Comparison of ENCODE assay signal across 8 cellular contexts in the genomic region with DNA sequence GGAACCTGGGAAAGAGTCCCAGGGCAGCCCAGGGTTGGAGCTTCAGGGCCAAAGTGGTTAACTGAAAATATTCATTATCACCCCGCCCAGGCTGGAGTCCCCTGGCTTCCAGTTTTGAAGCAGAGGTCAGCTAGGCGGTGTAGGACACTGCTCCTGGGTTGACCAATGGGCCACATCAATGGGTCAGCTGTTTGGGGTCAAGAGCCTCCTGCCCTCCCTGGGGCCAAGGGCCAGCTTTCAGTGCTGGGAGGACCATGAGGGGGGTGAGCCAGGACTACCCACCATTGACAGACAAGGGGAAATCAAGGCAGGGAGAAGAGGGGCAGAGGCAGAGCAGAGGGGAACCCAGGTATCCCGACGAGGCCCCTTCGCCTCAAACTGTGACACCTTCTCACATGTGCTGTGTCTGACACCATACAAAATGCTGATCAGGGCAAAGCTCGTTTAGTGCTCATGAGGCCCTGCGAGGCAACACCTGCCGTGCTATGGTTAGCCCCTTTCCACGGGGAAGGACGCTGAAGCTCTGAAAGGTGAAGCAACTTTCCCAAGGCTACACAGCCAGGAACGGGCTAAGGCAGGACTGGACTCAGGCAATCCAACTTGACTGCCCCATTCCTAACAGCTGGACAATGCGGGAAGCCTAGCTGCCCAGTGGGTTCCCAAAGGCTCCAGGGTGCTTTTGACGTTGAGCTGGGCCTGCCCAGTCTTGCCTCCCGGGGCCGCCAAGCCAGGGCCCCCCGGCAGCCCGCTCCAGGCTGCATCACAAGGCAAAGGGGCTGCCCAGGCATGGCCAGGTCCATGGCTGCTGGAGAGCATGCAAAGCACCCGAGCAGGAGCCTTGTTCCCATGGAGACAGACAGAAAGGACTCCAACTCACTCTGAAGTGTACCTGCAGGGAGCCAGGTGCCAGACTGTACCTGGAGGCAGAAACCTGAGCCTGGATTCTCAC. TPM values are rescaled to one million over a fixed set of nuclear protein-coding genes. Genes with fewer than 3 reads are reported as not detected.
A peak's percentile ranks its signal among the peaks of the same experiment; 100 is the strongest.
DNase-seq lines count a peak whose midpoint lies in the region; ATAC-seq and TF ChIP-seq lines count a peak whose summit lies in the region.

No MANE protein-coding gene starts in this region.

- peak overlapping the region; percentile 62 for H3K4me2 ChIP-seq in OCI-LY7 (ENCODE audit: low read length)

- H3K36me3 ChIP-seq in OCI-LY7 (ENCODE audit: insufficient read depth, low read length): no peaks in the 10 kb centered on the region

- DNase-seq in activated CD4-positive, CD25-positive, alpha-beta regulatory T cell treated with anti-CD3 and anti-CD28 coated beads, Interleukin-2, amount 50 U/mL, for 72 hours: peak; percentile 29
- DNase-seq in OCI-LY7 (ENCODE audit: low spot score): no peak
- DNase-seq in foreskin keratinocyte: no peak
- DNase-seq in stimulated activated naive CD8-positive, alpha-beta T cell treated with anti-CD3 and anti-CD28 coated beads, Interleukin-15, amount 100 ng/mL, for 72 hours: no peak
- DNase-seq in hepatic stellate cell (ENCODE audit: low spot score): no peak
- no peak for DNase-seq in cerebellar cortex (ENCODE audit: low spot score)
- no peak for DNase-seq in activated CD4-positive, alpha-beta T cell treated with anti-CD3 and anti-CD28 coated beads, Interleukin-2, amount 50 U/mL, for 4 hours

- H3K27ac Mint-ChIP-seq in stimulated activated naive CD8-positive, alpha-beta T cell treated with anti-CD3 and anti-CD28 coated beads, Interleukin-15, amount 100 ng/mL, for 72 hours: peak overlapping the region; percentile 19 to 61

- TF ChIP-seq CTCF in OCI-LY7 (conservative IDR thresholded peaks at IDR 0.05; ENCODE audit: low read length) (no peak), foreskin keratinocyte (conservative IDR thresholded peaks at IDR 0.05) (no peak)

- H3K79me2 ChIP-seq in OCI-LY7 (ENCODE audit: insufficient read depth, low read depth, low read length): no peaks in the 10 kb centered on the region

- H3K9me2 ChIP-seq in OCI-LY7 (ENCODE audit: insufficient read depth, low read length): no peaks in the 10 kb centered on the region

- peaks cover 76% of the 10 kb centered on the region for H3K4me1 Mint-ChIP-seq in stimulated activated naive CD8-positive, alpha-beta T cell treated with anti-CD3 and anti-CD28 coated beads, Interleukin-15, amount 100 ng/mL, for 72 hours

- H3K4me3 ChIP-seq in OCI-LY7 (ENCODE audit: low read depth, low read length, poor library complexity, severe bottlenecking): no peak overlapping the region

- H4K20me1 ChIP-seq in OCI-LY7 (ENCODE audit: insufficient read depth, low read length): no peaks in the 10 kb centered on the region

- no peaks in the 10 kb centered on the region for H3K27me3 Mint-ChIP-seq in stimulated activated naive CD8-positive, alpha-beta T cell treated with anti-CD3 and anti-CD28 coated beads, Interleukin-15, amount 100 ng/mL, for 72 hours

- intact Hi-C loops in OCI-LY7 (cut with micrococcal nuclease; ENCODE audit: unreplicated experiment): no loop called here

- H3K27ac ChIP-seq in OCI-LY7 (ENCODE audit: low read depth, low read length, poor library complexity, severe bottlenecking) (no peak overlapping the region), foreskin keratinocyte (no peak overlapping the region)

- no peak overlapping the region; the same call in 1 of the 2 replicates for H2AFZ ChIP-seq in OCI-LY7 (ENCODE audit: low read length)

- no peak for ATAC-seq in activated CD4-positive, CD25-positive, alpha-beta regulatory T cell treated with anti-CD3 and anti-CD28 coated beads, Interleukin-2, amount 50 U/mL, for 24 hours
- ATAC-seq in foreskin keratinocyte: peak; percentile 87
- no peak for ATAC-seq in stimulated activated naive CD8-positive, alpha-beta T cell treated with anti-CD3 and anti-CD28 coated beads, Interleukin-15, amount 100 ng/mL, for 72 hours

- CTCF ChIA-PET in OCI-LY7 (lab: Charles Lee; ENCODE audit: unreplicated experiment): interaction anchor here (0.6 to 1.0 kb wide), 3 partner anchors 68 to 77 kb away, joined by 3 to 6 read pairs (median 5); no protein-coding TSS in a partner anchor

- no TSS peak for BruUV-seq in OCI-LY7 (replicated peaks; lab: Mats Ljungman, UMichigan)

- no peaks in the 10 kb centered on the region for H3K9me3 ChIP-seq in OCI-LY7 (ENCODE audit: low read length)

- H3K4me1 ChIP-seq in OCI-LY7 (ENCODE audit: insufficient read depth, low read length, poor library complexity, severe bottlenecking) (peaks cover 45% of the 10 kb centered on the region), foreskin keratinocyte (peaks cover 16% of the 10 kb centered on the region)

- no peaks in the 10 kb centered on the region for H3K27me3 ChIP-seq in foreskin keratinocyte

- POLR2A ChIA-PET in OCI-LY7 (lab: Charles Lee): interaction anchor here (0.5 to 4.3 kb wide), 7 partner anchors 9 to 151 kb away, joined by 3 to 30 read pairs (median 4); no protein-coding TSS in a partner anchor

- H3K9me3 Mint-ChIP-seq in stimulated activated naive CD8-positive, alpha-beta T cell treated with anti-CD3 and anti-CD28 coated beads, Interleukin-15, amount 100 ng/mL, for 72 hours: no peaks in the 10 kb centered on the region

- peak overlapping the region; percentile 88 to 89 for H3K4me3 Mint-ChIP-seq in stimulated activated naive CD8-positive, alpha-beta T cell treated with anti-CD3 and anti-CD28 coated beads, Interleukin-15, amount 100 ng/mL, for 72 hours

RNA-seq across cellular contexts. Expression of a gene that starts 2.0 kb away (rescaled TPM):
- total RNA-seq in OCI-LY7 (2014; rRNA removed; shearing (Covaris generic)): 0.26 and 0.60 TPM in 2 replicates
- total RNA-seq in OCI-LY7 (2022): 4.1 and 4.5 TPM in 2 replicates
- total RNA-seq in foreskin keratinocyte: 5.7 and 7.7 TPM in 2 replicates
- 1.2 and 1.3 TPM in 2 replicates for polyA plus RNA-seq in foreskin keratinocyte

RNA-seq across cellular contexts. Expression of a gene that starts 20.4 kb away (rescaled TPM):
- total RNA-seq in OCI-LY7 (2014; rRNA removed; shearing (Covaris generic)): 59.6 and 68.2 TPM in 2 replicates
- 78.4 and 82.6 TPM in 2 replicates for total RNA-seq in OCI-LY7 (2022)
- 47.8 and 48.6 TPM in 2 replicates for total RNA-seq in foreskin keratinocyte
- polyA plus RNA-seq in foreskin keratinocyte: 70.0 and 70.4 TPM in 2 replicates
